In the genomic region with DNA sequence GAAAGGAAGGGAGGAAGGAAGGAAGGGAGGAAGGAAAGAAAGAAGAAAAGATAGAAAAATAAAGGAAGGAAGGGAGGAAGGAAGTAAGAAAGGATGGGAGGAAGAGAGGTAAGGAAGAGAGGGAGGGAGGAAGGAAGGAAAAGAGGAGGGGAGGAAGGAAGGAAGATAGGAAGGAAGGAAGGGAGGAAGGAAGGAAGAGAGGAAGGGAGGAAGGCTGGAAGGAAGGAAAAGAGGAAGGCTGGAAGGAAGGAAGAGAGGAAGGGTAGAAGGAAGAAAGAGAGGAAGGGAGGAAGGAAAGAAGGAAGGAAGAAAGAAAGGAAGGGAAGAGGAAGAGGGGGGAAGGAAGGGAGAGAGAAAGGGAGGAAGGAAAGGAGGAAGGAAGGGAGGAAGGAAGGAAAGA, we compare ENCODE assay signal across 35 cellular contexts. TPM values are rescaled to one million over a fixed set of nuclear protein-coding genes. Genes with fewer than 3 reads are reported as not detected.
"Had no signal": no experiment of that assay in that cellular context is flagged by ENCODE, and none has a peak within 500 bp of the region (broad histone marks: within the 10 kb centered on the region; RNA-seq: fewer than 3 reads in every experiment).

No MANE protein-coding gene starts in this region.

- DNase-seq: Karpas-422, Kasumi-1, MG63, MM.1S, MV-4-11, NCI-H1048, NCI-H1092, NCI-H1092 treated with DMSO at 0.1 percent for 48 hours, NCI-H1105, NCI-H1105 treated with DMSO at 0.1 percent for 48 hours, NCI-H1417 treated with DMSO at 0.1 percent for 48 hours, NCI-H1436, NCI-H1436 treated with DMSO at 0.1 percent for 48 hours, NCI-H146, NCI-H1694, NCI-H1694 treated with DMSO at 0.1 percent for 48 hours, NCI-H187, NCI-H187 treated with DMSO at 0.1 percent for 48 hours, NCI-H1930, NCI-H2029, NCI-H2029 treated with DMSO at 0.1 percent for 48 hours, NCI-H2081, NCI-H2081 treated with DMSO at 0.1 percent for 48 hours, NCI-H2107, NCI-H2171, NCI-H2171 treated with DMSO at 0.1 percent for 48 hours, NCI-H2227 treated with DMSO at 0.1 percent for 48 hours, NCI-H226, NCI-H345, NCI-H446, NCI-H446 treated with DMSO at 0.1 percent for 48 hours, NCI-H510A, NCI-H510A treated with DMSO at 0.1 percent for 48 hours had no signal

- H3K36me3 ChIP-seq: MG63 had no signal

- H3K4me3 ChIP-seq: MG63 had no signal

RNA-seq across cellular contexts. Expression of a gene that starts 12.8 kb away (rescaled TPM):
- total RNA-seq: MCF 10A, NCI-H460 had no signal
